Comparison of ENCODE assay signal across 1 cellular context in genomic region chr3:10173095-10173925, GRCh38.
TF ChIP-seq lines count a peak whose summit lies in the region.

No MANE protein-coding gene starts in this region.

TF ChIP-seq in IMR-90, 13 proteins besides CTCF, POLR2A, EP300 and RAD21:
- TF ChIP-seq MAZ (IDR thresholded peaks at IDR 0.05; ENCODE audit: borderline replicate concordance, low read depth, low read length) (no peak), MXI1 (IDR thresholded peaks at IDR 0.05; ENCODE audit: borderline replicate concordance, low read depth, low read length) (no peak), NFE2L2 (IDR thresholded peaks at IDR 0.05; ENCODE audit: low read depth, low read length) (no peak), RFX5 (IDR thresholded peaks at IDR 0.05; ENCODE audit: low read depth, low read length) (no peak), FOS (IDR thresholded peaks at IDR 0.05; ENCODE audit: low read depth, low read length) (0 out of 2 replicates have a peak, but pooled peaks have one; percentile 28)
